Comparison of ENCODE assay signal across 8 cellular contexts in the genomic region with DNA sequence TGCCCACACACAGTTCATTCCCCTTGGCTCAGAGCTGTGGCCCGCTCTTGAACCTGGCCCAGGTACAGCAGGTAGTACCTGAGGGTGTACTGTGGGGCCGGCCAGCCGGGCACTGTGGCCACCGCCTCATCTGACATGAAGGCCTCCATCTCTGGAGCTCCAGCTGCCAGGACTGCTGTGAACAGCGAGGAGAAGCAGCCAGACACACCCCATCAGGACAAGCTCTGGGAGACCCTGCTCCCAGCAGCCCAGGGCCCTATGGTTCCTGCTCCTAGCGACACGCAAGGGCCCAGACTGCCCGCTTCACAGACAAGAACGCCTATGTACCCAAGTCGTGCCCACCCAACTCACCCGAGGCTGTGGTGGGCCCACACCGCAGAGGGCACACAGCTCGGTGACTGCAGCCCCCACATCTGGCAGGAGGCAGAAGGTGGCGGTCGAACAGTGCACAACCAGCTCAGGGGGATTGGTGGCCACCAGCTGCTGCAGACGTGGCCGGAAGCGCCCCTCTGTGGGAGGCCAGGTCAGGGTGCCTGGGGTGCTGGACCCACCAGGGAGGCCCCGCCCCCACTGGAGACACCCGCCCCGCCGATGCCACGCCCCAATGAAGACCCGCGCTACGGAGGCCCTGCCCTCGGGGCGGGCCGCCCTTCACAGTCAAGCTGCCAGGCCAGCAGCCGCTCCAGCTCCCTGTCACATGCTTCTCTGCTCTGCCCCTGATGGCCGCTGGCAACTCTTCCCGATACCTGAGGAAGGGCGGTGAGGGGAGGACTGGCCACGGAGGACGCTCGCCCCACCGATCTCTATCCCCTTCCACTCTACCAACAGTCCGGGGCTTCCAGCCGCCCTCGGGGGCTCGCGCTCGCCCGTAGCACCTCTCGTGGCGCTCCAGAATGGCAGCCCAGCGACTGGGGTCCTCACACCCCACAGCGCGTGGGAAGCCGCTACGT. TPM values are rescaled to one million over a fixed set of nuclear protein-coding genes. Genes with fewer than 3 reads are reported as not detected.
DNase-seq lines count a peak whose midpoint lies in the region; TF ChIP-seq lines count a peak whose summit lies in the region.

No MANE protein-coding gene starts in this region.

- peaks cover 8% of the 10 kb centered on the region for H3K36me3 Mint-ChIP-seq in T-helper 1 cell treated with Interleukin-12 subunit alpha and Interleukin-12 subunit beta and Interleukin-4 antibody, amounts not matched to agents 30 μg/mL and 1 μg/mL, for 36 hours (ENCODE audit: low read depth)

- H3K27ac ChIP-seq in cingulate gyrus (ENCODE audit: low read depth, low read length): peak overlapping the region; percentile 35

- peak overlapping the region; percentile 79 for H3K4me3 Mint-ChIP-seq in T-helper 1 cell treated with Interleukin-12 subunit alpha and Interleukin-12 subunit beta and Interleukin-4 antibody, amounts not matched to agents 30 μg/mL and 1 μg/mL, for 36 hours

- H3K9me3 ChIP-seq in MG63: no peaks in the 10 kb centered on the region

- peak overlapping the region; percentile 57 for H3K27ac Mint-ChIP-seq in T-helper 1 cell treated with Interleukin-12 subunit alpha and Interleukin-12 subunit beta and Interleukin-4 antibody, amounts not matched to agents 30 μg/mL and 1 μg/mL, for 36 hours

- peaks cover 13% of the 10 kb centered on the region for H3K4me1 Mint-ChIP-seq in T-helper 1 cell treated with Interleukin-12 subunit alpha and Interleukin-12 subunit beta and Interleukin-4 antibody, amounts not matched to agents 30 μg/mL and 1 μg/mL, for 36 hours (ENCODE audit: low read depth)

- no peaks in the 10 kb centered on the region for H3K27me3 Mint-ChIP-seq in T-helper 1 cell treated with Interleukin-12 subunit alpha and Interleukin-12 subunit beta and Interleukin-4 antibody, amounts not matched to agents 30 μg/mL and 1 μg/mL, for 36 hours (ENCODE audit: low read depth)

- peaks cover 37% of the 10 kb centered on the region for H3K36me3 ChIP-seq in MG63

- TF ChIP-seq CTCF in GM12864 (IDR thresholded peaks at IDR 0.05; ENCODE audit: low read depth, low read length, missing control alignments): no peak

- DNase-seq in GM12864 (ENCODE audit: low read depth) (no peak), MG63 (peak; percentile 50), left kidney (ENCODE audit: low read depth, low spot score) (peak; percentile 92), NK-92 (lab: John Stamatoyannopoulos, UW; ENCODE audit: unreplicated experiment) (no peak), cortex of kidney (lab: John Stamatoyannopoulos, UW) (no peak)
- peak; percentile 53 for DNase-seq in stimulated activated CD4-positive, alpha-beta T cell treated with anti-CD3 and anti-CD28 coated beads, Interleukin-1b, Interleukin-23, amount 100 ng/mL, for 48 hours

- H3K27me3 ChIP-seq in MG63: no peaks in the 10 kb centered on the region

- no peaks in the 10 kb centered on the region for H3K9me3 Mint-ChIP-seq in T-helper 1 cell treated with Interleukin-12 subunit alpha and Interleukin-12 subunit beta and Interleukin-4 antibody, amounts not matched to agents 30 μg/mL and 1 μg/mL, for 36 hours

- peak overlapping the region; percentile 61 for H3K4me3 ChIP-seq in GM12864 (ENCODE audit: low read depth, low read length)
- H3K4me3 ChIP-seq in MG63: peak overlapping the region; percentile 40

RNA-seq across cellular contexts. Expression of a gene that starts 1.1 kb away (rescaled TPM):
- 301 and 418 TPM in 2 replicates for total RNA-seq in MG63 (2014; rRNA removed; shearing (Covaris generic); ENCODE audit: low replicate concordance)

RNA-seq across cellular contexts. Expression of a gene that starts 3.7 kb away (rescaled TPM):
- 0.16 TPM in 1 of 2 replicates, not detected in the other for total RNA-seq in MG63 (2014; rRNA removed; shearing (Covaris generic); ENCODE audit: low replicate concordance)

RNA-seq across cellular contexts. Expression of a gene that starts 5.0 kb away (rescaled TPM):
- total RNA-seq in MG63 (2014; rRNA removed; shearing (Covaris generic); ENCODE audit: low replicate concordance): 15.1 and 66.3 TPM in 2 replicates

RNA-seq across cellular contexts. Expression of a gene that starts 11.1 kb away (rescaled TPM):
- total RNA-seq in MG63 (2014; rRNA removed; shearing (Covaris generic); ENCODE audit: low replicate concordance): 8.0 and 8.2 TPM in 2 replicates

RNA-seq across cellular contexts. Expression of a gene that starts 11.2 kb away (rescaled TPM):
- 48.7 and 72.8 TPM in 2 replicates for total RNA-seq in MG63 (2014; rRNA removed; shearing (Covaris generic); ENCODE audit: low replicate concordance)

Comparison
In these comparisons a context has a peak if more than half of its experiments do, and no peak if none do; other contexts are left out.
1. DNase-seq: peak in MG63 (single experiment), left kidney (single experiment) and stimulated activated CD4-positive, alpha-beta T cell treated with anti-CD3 and anti-CD28 coated beads, Interleukin-1b, Interleukin-23, amount 100 ng/mL, for 48 hours (single experiment); none in GM12864 (single experiment), NK-92 (single experiment) and cortex of kidney (single experiment).